1 cellular context compared by ENCODE assay signal in the genomic region with DNA sequence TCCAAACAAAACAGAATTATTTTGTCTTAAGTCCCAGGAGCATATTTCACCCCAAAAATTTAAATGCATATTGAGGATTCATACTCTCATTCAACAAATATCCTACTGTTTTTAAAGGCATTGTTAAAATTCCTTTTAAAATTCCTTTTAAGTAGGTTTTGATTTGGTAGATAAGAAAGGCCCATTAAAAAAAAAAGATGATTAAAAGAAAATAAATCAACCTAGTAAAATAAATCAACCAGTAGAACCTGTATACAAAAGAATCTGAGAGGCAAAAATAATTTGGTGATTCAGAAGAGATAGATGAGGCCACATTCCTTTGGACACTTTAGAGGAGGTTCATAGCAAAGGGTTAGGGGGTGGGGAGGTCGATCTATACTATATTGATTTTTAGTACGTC.
TF ChIP-seq lines count a peak whose summit lies in the region.

No MANE protein-coding gene starts in this region.

TF ChIP-seq in IMR-90, 13 proteins besides CTCF, POLR2A, EP300 and RAD21 (continued from another document):
- TF ChIP-seq, protein P1, sequence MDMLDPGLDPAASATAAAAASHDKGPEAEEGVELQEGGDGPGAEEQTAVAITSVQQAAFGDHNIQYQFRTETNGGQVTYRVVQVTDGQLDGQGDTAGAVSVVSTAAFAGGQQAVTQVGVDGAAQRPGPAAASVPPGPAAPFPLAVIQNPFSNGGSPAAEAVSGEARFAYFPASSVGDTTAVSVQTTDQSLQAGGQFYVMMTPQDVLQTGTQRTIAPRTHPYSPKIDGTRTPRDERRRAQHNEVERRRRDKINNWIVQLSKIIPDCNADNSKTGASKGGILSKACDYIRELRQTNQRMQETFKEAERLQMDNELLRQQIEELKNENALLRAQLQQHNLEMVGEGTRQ (IDR thresholded peaks at IDR 0.05; ENCODE audit: low read depth, low read length): no peak
- no peak for TF ChIP-seq RFX5 (IDR thresholded peaks at IDR 0.05; ENCODE audit: low read depth, low read length)
- no peak for TF ChIP-seq MXI1 (IDR thresholded peaks at IDR 0.05; ENCODE audit: borderline replicate concordance, low read depth, low read length)
- TF ChIP-seq MAZ (IDR thresholded peaks at IDR 0.05; ENCODE audit: borderline replicate concordance, low read depth, low read length): no peak
- TF ChIP-seq FOS (IDR thresholded peaks at IDR 0.05; ENCODE audit: low read depth, low read length): no peak
